ENCODE assay signal across 9 cellular contexts in genomic region chr19:10104665-10105221, GRCh38. TPM values are rescaled to one million over a fixed set of nuclear protein-coding genes. Genes with fewer than 3 reads are reported as not detected.
A peak's percentile ranks its signal among the peaks of the same experiment; 100 is the strongest.
DNase-seq lines count a peak whose midpoint lies in the region; ATAC-seq and TF ChIP-seq lines count a peak whose summit lies in the region.
"Had no signal": no experiment of that assay in that cellular context is flagged by ENCODE, and none has a peak within 500 bp of the region (broad histone marks: within the 10 kb centered on the region; RNA-seq: fewer than 3 reads in every experiment).

No MANE protein-coding gene starts in this region.

- H3K27ac ChIP-seq in duodenal mucosa (ENCODE audit: low read depth, low read length) = peak overlapping the region; percentile 8
- H3K27ac ChIP-seq: epithelial cell of prostate had no signal

- H3K9ac ChIP-seq in duodenal mucosa (ENCODE audit: low read depth in 1 of 2, low read length in 2 of 2) = no peak overlapping the region

- no peaks in the 10 kb centered on the region for H3K9me3 ChIP-seq in duodenal mucosa (ENCODE audit: control insufficient read depth in 1 of 2, low read length in 2 of 2)

- TF ChIP-seq CTCF in GM12875 (IDR thresholded peaks at IDR 0.05; ENCODE audit: borderline replicate concordance, insufficient read depth, low read depth, low read length) = no peak

- ATAC-seq in HG02610 (IDR thresholded peaks at IDR 0.05; ENCODE audit: unreplicated experiment) (peak; percentile 37), left colon (no peak)

- peak; percentile 83 for DNase-seq in T-helper 22 cell (ENCODE audit: low read depth)
- DNase-seq in stimulated activated CD8-positive, alpha-beta memory T cell treated with anti-CD3 and anti-CD28 coated beads, Interleukin-4, amount 100 ng/mL, for 4 hours (ENCODE audit: low read depth in 2 of 2, low spot score in 1 of 2) = peak; percentile 58 to 76
- no peak for DNase-seq in left colon
- DNase-seq in EL = no peak
- DNase-seq in hippocampal formation (lab: John Stamatoyannopoulos, UW) = no peak

- H3K4me1 ChIP-seq in duodenal mucosa (ENCODE audit: control insufficient read depth in 1 of 2, insufficient read depth in 2 of 2, low read length in 2 of 2) = peaks cover 22 to 26% of the 10 kb centered on the region in 2 donors

- intact Hi-C loops in left colon (cut with DNase I, micrococcal nuclease) = no loop called here

- H3K27me3 ChIP-seq in duodenal mucosa (ENCODE audit: control insufficient read depth in 1 of 2, insufficient read depth in 2 of 2, low read length in 2 of 2) = no peaks in the 10 kb centered on the region

- H3K36me3 ChIP-seq in duodenal mucosa (ENCODE audit: control insufficient read depth in 1 of 2, insufficient read depth in 2 of 2, low read length in 2 of 2) = peaks cover 13 to 22% of the 10 kb centered on the region in 2 donors

- H3K4me3 ChIP-seq in GM12875 (ENCODE audit: low read depth, low read length) = peak overlapping the region; percentile 5
- H3K4me3 ChIP-seq in duodenal mucosa (ENCODE audit: low read depth in 1 of 2, low read length in 2 of 2) = no peak overlapping the region

RNA-seq across cellular contexts. Expression of gene PPAN, which starts 1.4 kb away (rescaled TPM):
- total RNA-seq in left colon = 10 to 100 TPM; 26.4 to 34.0 TPM

RNA-seq across cellular contexts. Expression of gene ANGPTL6, which starts 2.3 kb away (rescaled TPM):
- under 1 TPM; 0.24 to 0.31 TPM for total RNA-seq in left colon

RNA-seq across cellular contexts. Expression of gene P2RY11, which starts 6.8 kb away (rescaled TPM):
- 10 to 100 TPM; 10.1 to 12.9 TPM for total RNA-seq in left colon

RNA-seq across cellular contexts. Expression of gene EIF3G, which starts 15.0 kb away (rescaled TPM):
- total RNA-seq in left colon = 100 to 1,000 TPM; 137 to 142 TPM

RNA-seq across cellular contexts. Expression of gene SHFL, which starts 18.6 kb away (rescaled TPM):
- 10 to 100 TPM; 18.3 to 27.9 TPM for total RNA-seq in left colon

Comparison
In these comparisons a context has a peak if more than half of its experiments do, and no peak if none do; other contexts are left out.
1. DNase-seq: peak in T-helper 22 cell (single experiment) and stimulated activated CD8-positive, alpha-beta memory T cell treated with anti-CD3 and anti-CD28 coated beads, Interleukin-4, amount 100 ng/mL, for 4 hours (2 of 2); none in left colon (0 of 2), EL (single experiment) and hippocampal formation (0 of 2).